In genomic region chr5:135544666-135545045, GRCh38 we compare ENCODE assay signal across 9 cellular contexts. TPM values are rescaled to one million over a fixed set of nuclear protein-coding genes. Genes with fewer than 3 reads are reported as not detected.
DNase-seq lines count a peak whose midpoint lies in the region; ATAC-seq and TF ChIP-seq lines count a peak whose summit lies in the region.
"Had no signal": no experiment of that assay in that cellular context is flagged by ENCODE, and none has a peak within 500 bp of the region (broad histone marks: within the 10 kb centered on the region; RNA-seq: fewer than 3 reads in every experiment).

No MANE protein-coding gene starts in this region.

- H3K9me3 Mint-ChIP-seq in activated B cell treated with CpG ODN at 0.5 μM for 24 hours, result no peaks in the 10 kb centered on the region

- DNase-seq in GM12864 (ENCODE audit: low read depth) (no peak), activated B cell treated with CpG ODN at 0.5 μM for 24 hours (no peak), sigmoid colon (no peak), SIG-M5 treated with dmso at 0.1 percent for 504 hours (lab: John Stamatoyannopoulos, UW; ENCODE audit: unreplicated experiment) (no peak), glomerular visceral epithelial cell (ENCODE audit: extremely low spot score) (no peak)
- DNase-seq in stimulated activated CD4-positive, alpha-beta T cell treated with anti-CD3 and anti-CD28 coated beads, Interleukin-1b, Interleukin-23, amount 100 ng/mL, for 48 hours, result no peak
- DNase-seq: NCI-H2029 treated with DMSO at 0.1 percent for 48 hours had no signal

- 7 to 9% methylated on average over 30 of the region's 30 CpGs for WGBS in sigmoid colon, 2 donors

- H3K9ac ChIP-seq in iPS-15b (ENCODE audit: low read depth, low read length), result no peak overlapping the region

- H3K27me3 Mint-ChIP-seq in activated B cell treated with CpG ODN at 0.5 μM for 24 hours, result peaks cover 82% of the 10 kb centered on the region

- POLR2A ChIA-PET in activated B cell treated with CpG ODN at 0.5 μM for 24 hours (lab: Charles Lee), result no interaction called here

- H3K4me1 ChIP-seq in iPS-15b (ENCODE audit: control insufficient read depth, insufficient read depth, low read length) (peaks cover 5% of the 10 kb centered on the region), sigmoid colon (peaks cover 0 to 19% (median 16%) of the 10 kb centered on the region in 4 donors)

- no peak for ATAC-seq in activated B cell treated with CpG ODN at 0.5 μM for 24 hours (ENCODE audit: low read depth)
- no peak for ATAC-seq in GM21737 (IDR thresholded peaks at IDR 0.05; ENCODE audit: unreplicated experiment)

- TF ChIP-seq CTCF in GM12864 (IDR thresholded peaks at IDR 0.05; ENCODE audit: low read depth, low read length, missing control alignments), result no peak
- no peak for TF ChIP-seq CTCF in activated B cell treated with CpG ODN at 0.5 μM for 24 hours (IDR thresholded peaks at IDR 0.05)
- TF ChIP-seq CTCF in sigmoid colon (IDR thresholded peaks at IDR 0.05), result no peak

- no peak overlapping the region for H3K27ac Mint-ChIP-seq in activated B cell treated with CpG ODN at 0.5 μM for 24 hours

- H3K4me3 Mint-ChIP-seq in activated B cell treated with CpG ODN at 0.5 μM for 24 hours, result peak overlapping the region; percentile 86

- TF ChIP-seq POLR2A in sigmoid colon (IDR thresholded peaks at IDR 0.05), result no peak

- CTCF ChIA-PET in activated B cell treated with CpG ODN at 0.5 μM for 24 hours (lab: Charles Lee), result no interaction called here

- H3K9me3 ChIP-seq in iPS-15b (ENCODE audit: control insufficient read depth, insufficient read depth, low read length), result no peaks in the 10 kb centered on the region
- H3K9me3 ChIP-seq in sigmoid colon, result no peaks in the 10 kb centered on the region

- H3K27me3 ChIP-seq in iPS-15b (ENCODE audit: control insufficient read depth, insufficient read depth, low read length), result peaks cover 100% of the 10 kb centered on the region
- peaks cover 34 to 95% (median 58%) of the 10 kb centered on the region in 3 donors for H3K27me3 ChIP-seq in sigmoid colon

- no peak overlapping the region for H3K27ac ChIP-seq in sigmoid colon

- H3K4me3 ChIP-seq in GM12864 (ENCODE audit: low read depth, low read length) (peak overlapping the region; percentile 55), iPS-15b (ENCODE audit: low read depth, low read length) (peak overlapping the region; percentile 31), sigmoid colon (peak overlapping the region; percentile 16 to 51 (median 41))

- no peaks in the 10 kb centered on the region for H3K36me3 ChIP-seq in iPS-15b (ENCODE audit: control insufficient read depth, insufficient read depth, low read length)
- H3K36me3 ChIP-seq in sigmoid colon, result no peaks in the 10 kb centered on the region

- intact Hi-C loops in activated B cell treated with CpG ODN at 0.5 μM for 24 hours (cut with micrococcal nuclease), result loop anchor here (5.0 kb wide), 1 partner anchor 52 kb away; no protein-coding TSS in a partner anchor
- intact Hi-C loops in sigmoid colon (cut with DNase I), result no loop called here

- H3K4me1 Mint-ChIP-seq in activated B cell treated with CpG ODN at 0.5 μM for 24 hours, result peaks cover 15% of the 10 kb centered on the region

- no peak for TF ChIP-seq EP300 in sigmoid colon (IDR thresholded peaks at IDR 0.05)

- no peaks in the 10 kb centered on the region for H3K36me3 Mint-ChIP-seq in activated B cell treated with CpG ODN at 0.5 μM for 24 hours (ENCODE audit: low read depth)

RNA-seq across cellular contexts. Expression of gene NEUROG1, which starts 8.9 kb away (rescaled TPM):
- total RNA-seq in activated B cell treated with CpG ODN at 0.5 μM for 24 hours (not detected in 2 replicates), sigmoid colon (not detected)
- not detected for polyA plus RNA-seq in sigmoid colon

RNA-seq across cellular contexts. Expression of gene CXCL14, which starts 34.1 kb away (rescaled TPM):
- not detected in 2 replicates for total RNA-seq in activated B cell treated with CpG ODN at 0.5 μM for 24 hours
- total RNA-seq in sigmoid colon, result 10 to 100 TPM in 2 of 4 donors, 1 to 10 TPM in 2; 2.2 to 16.1 (median 12.3) TPM
- polyA plus RNA-seq in sigmoid colon, result 10 to 100 TPM; 24.5 to 56.7 (median 46.2) TPM
